21 cellular contexts compared by ENCODE assay signal in genomic region chr4:89482926-89483595, GRCh38.
"Had no signal": no experiment of that assay in that cellular context is flagged by ENCODE, and none has a peak within 500 bp of the region (broad histone marks: within the 10 kb centered on the region; RNA-seq: fewer than 3 reads in every experiment).

No MANE protein-coding gene starts in this region.

- ATAC-seq: naive thymus-derived CD4-positive, alpha-beta T cell; T-helper 17 cell had no signal

- H3K36me3 ChIP-seq: esophagus muscularis mucosa, heart right ventricle, right atrium auricular region, tibial artery had no signal

- H3K4me3 ChIP-seq: body of pancreas, esophagus muscularis mucosa, heart right ventricle, lung, right atrium auricular region, tibial artery had no signal

- H3K27me3 Mint-ChIP-seq: activated CD4-positive, alpha-beta memory T cell treated with anti-CD3 and anti-CD28 coated beads for 36 hours; progenitor cell of endocrine pancreas; stimulated activated naive CD8-positive, alpha-beta T cell treated with anti-CD3 and anti-CD28 coated beads, Interleukin-15, Interleukin-2, amounts not matched to agents 100 ng/mL and 50 ng/mL, for 24 hours; T-helper 17 cell had no signal

- H3K27ac ChIP-seq: body of pancreas, esophagus muscularis mucosa, heart right ventricle, right atrium auricular region, tibial artery had no signal

- H3K36me3 Mint-ChIP-seq: activated CD4-positive, alpha-beta memory T cell treated with anti-CD3 and anti-CD28 coated beads for 36 hours; activated naive CD4-positive, alpha-beta T cell treated with anti-CD3 and anti-CD28 coated beads, Interleukin-2, amount 10 ng/mL, durations not matched to agents 7 days and 5 days had no signal

- H3K27me3 ChIP-seq: body of pancreas, esophagus muscularis mucosa, heart right ventricle, right atrium auricular region, tibial artery had no signal

- H3K4me1 ChIP-seq: body of pancreas, esophagus muscularis mucosa, heart right ventricle, right atrium auricular region, tibial artery had no signal

- H3K27ac Mint-ChIP-seq: activated CD4-positive, alpha-beta memory T cell treated with anti-CD3 and anti-CD28 coated beads for 36 hours; activated naive CD4-positive, alpha-beta T cell treated with anti-CD3 and anti-CD28 coated beads, Interleukin-2, amount 10 ng/mL, durations not matched to agents 7 days and 5 days; activated T-cell treated with anti-CD3 and anti-CD28 coated beads, Interleukin-2, amount 50 U/mL, for 72 hours; naive thymus-derived CD4-positive, alpha-beta T cell; progenitor cell of endocrine pancreas; stimulated activated naive CD8-positive, alpha-beta T cell treated with anti-CD3 and anti-CD28 coated beads, Interleukin-15, Interleukin-2, amounts not matched to agents 100 ng/mL and 50 ng/mL, for 24 hours; T-helper 17 cell had no signal

- H3K4me3 Mint-ChIP-seq: activated CD4-positive, alpha-beta memory T cell treated with anti-CD3 and anti-CD28 coated beads for 36 hours; activated naive CD4-positive, alpha-beta T cell treated with anti-CD3 and anti-CD28 coated beads, Interleukin-2, amount 10 ng/mL, durations not matched to agents 7 days and 5 days; activated T-cell treated with anti-CD3 and anti-CD28 coated beads, Interleukin-2, amount 50 U/mL, for 72 hours; naive thymus-derived CD4-positive, alpha-beta T cell; neural crest cell; stimulated activated naive CD8-positive, alpha-beta T cell treated with anti-CD3 and anti-CD28 coated beads, Interleukin-15, Interleukin-2, amounts not matched to agents 100 ng/mL and 50 ng/mL, for 24 hours; T-helper 17 cell had no signal

- DNase-seq: activated CD4-positive, alpha-beta T cell treated with anti-CD3 and anti-CD28 coated beads for 4 hours; activated CD4-positive, CD25-positive, alpha-beta regulatory T cell; activated effector memory CD4-positive, alpha-beta T cell treated with anti-CD3 and anti-CD28 coated beads, Interleukin-2, amount 50 U/mL, for 16 hours; activated T-cell treated with anti-CD3 and anti-CD28 coated beads, Interleukin-2, amount 50 U/mL, for 72 hours; body of pancreas; central memory CD4-positive, alpha-beta T cell; effector memory CD4-positive, alpha-beta T cell; heart right ventricle; kidney; naive thymus-derived CD4-positive, alpha-beta T cell; stimulated activated CD4-positive, alpha-beta T cell treated with anti-CD3 and anti-CD28 coated beads, Interleukin-4, amount 100 ng/mL, for 24 hours; T-helper 17 cell; tibial artery had no signal

- H3K4me1 Mint-ChIP-seq: naive thymus-derived CD4-positive, alpha-beta T cell; neural crest cell; T-helper 17 cell had no signal

- H3K9me3 ChIP-seq: body of pancreas, esophagus muscularis mucosa, tibial artery had no signal
